17 cellular contexts compared by ENCODE assay signal in genomic region chr17:70658324-70658723, GRCh38.
A peak's percentile ranks its signal among the peaks of the same experiment; 100 is the strongest.
DNase-seq lines count a peak whose midpoint lies in the region; ATAC-seq, FAIRE-seq and TF ChIP-seq lines count a peak whose summit lies in the region.
"Had no signal": no experiment of that assay in that cellular context is flagged by ENCODE, and none has a peak within 500 bp of the region (broad histone marks: within the 10 kb centered on the region; RNA-seq: fewer than 3 reads in every experiment).

No MANE protein-coding gene starts in this region.

- DNase-seq in astrocyte (ENCODE audit: low read depth) (no peak), left kidney (ENCODE audit: low read depth, low spot score) (peak; percentile 49), neuronal stem cell (ENCODE audit: low spot score) (no peak), posterior cingulate gyrus (no peak)
- no peak for DNase-seq in effector memory CD8-positive, alpha-beta T cell
- no peak for DNase-seq in stimulated activated CD4-positive, alpha-beta T cell treated with anti-CD3 and anti-CD28 coated beads, Interleukin-2, amount 100 ng/mL, for 48 hours
- DNase-seq: C1 segment of cervical spinal cord; Calu3; CD4-positive, alpha-beta T cell; DMS 273 treated with DMSO at 0.1 percent for 48 hours; GOT3; H9 had no signal

- H3K23ac ChIP-seq in neuronal stem cell (ENCODE audit: low read depth, low read length, poor library complexity) = no peak overlapping the region

- H3K27me3 Mint-ChIP-seq in astrocyte (ENCODE audit: low read depth, unreplicated experiment) = no peaks in the 10 kb centered on the region
- no peaks in the 10 kb centered on the region for H3K27me3 Mint-ChIP-seq in effector memory CD8-positive, alpha-beta T cell
- H3K27me3 Mint-ChIP-seq: B cell; CD4-positive, alpha-beta T cell had no signal

- no peaks in the 10 kb centered on the region for H3K9me3 Mint-ChIP-seq in astrocyte (ENCODE audit: unreplicated experiment)
- H3K9me3 Mint-ChIP-seq in effector memory CD8-positive, alpha-beta T cell = no peaks in the 10 kb centered on the region
- H3K9me3 Mint-ChIP-seq: CD4-positive, alpha-beta T cell; H9 had no signal

- H3K4me3 Mint-ChIP-seq in astrocyte (ENCODE audit: unreplicated experiment) = no peak overlapping the region
- H3K4me3 Mint-ChIP-seq in effector memory CD8-positive, alpha-beta T cell = no peak overlapping the region
- H3K4me3 Mint-ChIP-seq: B cell; CD4-positive, alpha-beta T cell; H9 had no signal

- H3K4me1 ChIP-seq in astrocyte (ENCODE audit: insufficient read depth, low read length) (no peaks in the 10 kb centered on the region), neuronal stem cell (ENCODE audit: control insufficient read depth in 2 of 2, insufficient read depth in 1 of 2, low read depth in 1 of 2, low read length in 2 of 2) (peaks cover 1 to 26% of the 10 kb centered on the region in 2 donors)

- no CpG with 5 or more reads among the region's 3 CpGs for WGBS in neuronal stem cell (ENCODE audit: extremely low coverage in 2 of 2, insufficient read length in 2 of 2, insufficient replicate concordance in 1 of 2), 2 donors

- no peaks in the 10 kb centered on the region for H4K20me1 ChIP-seq in astrocyte (ENCODE audit: insufficient read depth, low read length)

- no peak for ATAC-seq in effector memory CD8-positive, alpha-beta T cell (replicated peaks)
- no peak for ATAC-seq in GM18519 (IDR thresholded peaks at IDR 0.05; ENCODE audit: low FRiP score, unreplicated experiment)
- ATAC-seq: HepG2 had no signal

- no peak overlapping the region for H3K4me2 ChIP-seq in astrocyte (ENCODE audit: low read length)
- H3K4me2 ChIP-seq in neuronal stem cell (ENCODE audit: insufficient read depth, low read length, poor library complexity, severe bottlenecking) = no peak overlapping the region

- no peak overlapping the region for H4K91ac ChIP-seq in neuronal stem cell (ENCODE audit: low read depth, low read length, poor library complexity)

- H2AFZ ChIP-seq in astrocyte (ENCODE audit: low read depth, low read length) (peak overlapping the region; percentile 11), neuronal stem cell (ENCODE audit: low read length) (peak overlapping the region; percentile 51)

- H3K9ac ChIP-seq in astrocyte (ENCODE audit: low read length) = no peak overlapping the region
- no peak overlapping the region for H3K9ac ChIP-seq in neuronal stem cell (ENCODE audit: low read depth, low read length, poor library complexity)

- no peak overlapping the region for H4K8ac ChIP-seq in neuronal stem cell (ENCODE audit: low read depth, low read length)

- no peaks in the 10 kb centered on the region for H3K36me3 Mint-ChIP-seq in astrocyte (ENCODE audit: low read depth, unreplicated experiment)
- H3K36me3 Mint-ChIP-seq in effector memory CD8-positive, alpha-beta T cell (ENCODE audit: insufficient read depth) = no peaks in the 10 kb centered on the region

- H3K4ac ChIP-seq in neuronal stem cell (ENCODE audit: low read length) = no peak overlapping the region

- H3K27ac Mint-ChIP-seq in astrocyte (ENCODE audit: unreplicated experiment) = no peak overlapping the region
- H3K27ac Mint-ChIP-seq in effector memory CD8-positive, alpha-beta T cell = no peak overlapping the region
- H3K27ac Mint-ChIP-seq: B cell; CD4-positive, alpha-beta T cell; H9 had no signal

- H3K27me3 ChIP-seq in astrocyte (ENCODE audit: insufficient read depth, low read length) (no peaks in the 10 kb centered on the region), neuronal stem cell (ENCODE audit: control insufficient read depth in 3 of 3, insufficient read depth in 3 of 3, low read depth in 1 of 3, low read length in 3 of 3) (no peaks in the 10 kb centered on the region)

- H3K79me1 ChIP-seq in neuronal stem cell (ENCODE audit: low read depth, low read length) = no peaks in the 10 kb centered on the region

- no peak for FAIRE-seq in astrocyte (lab: Jason Lieb, UNC)
- FAIRE-seq: A204.1, HepG2, HTR-8/SVneo had no signal

- H3K9me3 ChIP-seq in astrocyte (ENCODE audit: insufficient read depth, low read depth, low read length) (no peaks in the 10 kb centered on the region), neuronal stem cell (replicated peaks in 1 of 2; ENCODE audit: control insufficient read depth in 2 of 2, insufficient read depth in 1 of 2, low read depth in 1 of 2, low read length in 2 of 2) (no peaks in the 10 kb centered on the region)

- H3K4me3 ChIP-seq in astrocyte (ENCODE audit: insufficient read depth, low read depth, low read length) = no peak overlapping the region
- no peak overlapping the region for H3K4me3 ChIP-seq in neuronal stem cell (ENCODE audit: low read length in 2 of 2)

- no peak overlapping the region for H2AK5ac ChIP-seq in neuronal stem cell (ENCODE audit: low read depth, low read length)

- H3K36me3 ChIP-seq in astrocyte (ENCODE audit: insufficient read depth, low read length) = no peaks in the 10 kb centered on the region
- H3K36me3 ChIP-seq in neuronal stem cell (replicated peaks in 1 of 2; ENCODE audit: control insufficient read depth in 2 of 2, insufficient read depth in 2 of 2, low read length in 2 of 2) = no peaks in the 10 kb centered on the region

- no peak for TF ChIP-seq CTCF in astrocyte (IDR thresholded peaks at IDR 0.05; ENCODE audit: insufficient read depth, low read depth, low read length)

- H2BK120ac ChIP-seq in neuronal stem cell (ENCODE audit: low read depth, low read length) = no peak overlapping the region

- no peaks in the 10 kb centered on the region for H3K4me1 Mint-ChIP-seq in astrocyte (ENCODE audit: low read depth, unreplicated experiment)
- no peaks in the 10 kb centered on the region for H3K4me1 Mint-ChIP-seq in effector memory CD8-positive, alpha-beta T cell (ENCODE audit: low read depth in 2 of 2)
- H3K4me1 Mint-ChIP-seq: B cell, H9 had no signal

- H2BK5ac ChIP-seq in neuronal stem cell (ENCODE audit: low read length) = no peak overlapping the region

- intact Hi-C loops in posterior cingulate gyrus (cut with DNase I) = loop anchor here (5.0 kb wide), 1 partner anchor 39 kb away; no protein-coding TSS in a partner anchor

- H3K27ac ChIP-seq in astrocyte (ENCODE audit: low read depth, low read length) (no peak overlapping the region), neuronal stem cell (replicated peaks; ENCODE audit: low read length) (no peak overlapping the region)

- no peak overlapping the region for H3K18ac ChIP-seq in neuronal stem cell (ENCODE audit: low read length)

- no peak overlapping the region for H2BK12ac ChIP-seq in neuronal stem cell (ENCODE audit: low read length)

- no peak overlapping the region for H3K14ac ChIP-seq in neuronal stem cell (ENCODE audit: low read length)

- no peak overlapping the region for H2BK15ac ChIP-seq in neuronal stem cell (ENCODE audit: low read length)

- no peaks in the 10 kb centered on the region for H3K79me2 ChIP-seq in astrocyte (ENCODE audit: insufficient read depth, low read length)
